In the genomic region with DNA sequence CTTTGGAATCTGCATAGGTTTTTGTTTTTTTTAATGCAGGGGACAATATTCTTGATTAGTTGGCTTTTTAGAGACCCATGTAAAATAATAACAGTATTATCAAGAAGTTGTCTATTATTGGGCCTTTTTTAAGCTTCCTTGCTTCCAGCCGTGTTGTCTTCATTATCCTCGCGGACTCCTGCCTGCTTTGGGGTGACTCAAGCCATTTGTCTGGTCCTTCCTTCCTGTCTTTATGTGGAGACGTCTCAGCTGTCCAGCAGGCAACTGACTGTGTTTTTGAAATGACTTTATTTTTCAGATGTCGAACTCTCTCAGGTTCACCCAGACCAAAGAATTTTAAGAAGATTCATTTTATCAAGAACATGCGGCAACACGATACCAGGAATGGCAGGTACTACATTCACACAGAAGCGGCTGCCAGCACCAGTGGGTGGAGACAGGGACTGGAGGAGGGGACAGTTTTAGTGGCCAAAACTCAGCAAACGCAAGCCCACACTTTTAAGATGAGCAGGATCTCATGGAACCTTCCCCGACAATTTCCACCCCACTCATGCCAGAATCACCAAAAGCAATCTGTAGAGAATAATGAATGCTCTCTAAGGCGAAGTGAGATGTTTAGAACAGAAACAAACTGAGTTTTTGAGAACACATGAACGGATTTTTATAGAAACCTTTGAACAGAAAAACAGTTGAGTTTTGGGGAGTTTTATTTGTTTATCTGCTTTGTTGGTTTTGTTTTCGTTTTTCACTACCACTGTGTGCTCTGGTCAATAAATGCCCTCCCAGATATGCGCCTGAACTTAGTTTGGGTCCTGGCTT, we compare ENCODE assay signal across 14 cellular contexts. TPM values are rescaled to one million over a fixed set of nuclear protein-coding genes. Genes with fewer than 3 reads are reported as not detected.
DNase-seq lines count a peak whose midpoint lies in the region; ATAC-seq and TF ChIP-seq lines count a peak whose summit lies in the region.
"Had no signal": no experiment of that assay in that cellular context is flagged by ENCODE, and none has a peak within 500 bp of the region (broad histone marks: within the 10 kb centered on the region; RNA-seq: fewer than 3 reads in every experiment).

No MANE protein-coding gene starts in this region.

- no peaks in the 10 kb centered on the region for H3K9me3 Mint-ChIP-seq in type B pancreatic cell
- H3K9me3 Mint-ChIP-seq: activated T-cell treated with anti-CD3 and anti-CD28 coated beads, Interleukin-2, amount 50 U/mL, for 72 hours had no signal

- H3K36me3 Mint-ChIP-seq in type B pancreatic cell = peaks cover 9% of the 10 kb centered on the region

- H3K27ac Mint-ChIP-seq in type B pancreatic cell = peak overlapping the region; percentile 8
- H3K27ac Mint-ChIP-seq: activated T-cell treated with anti-CD3 and anti-CD28 coated beads, Interleukin-2, amount 50 U/mL, for 72 hours had no signal

- H3K4me3 ChIP-seq in dorsolateral prefrontal cortex = no peak overlapping the region
- H3K4me3 ChIP-seq in left lung = no peak overlapping the region
- no peak overlapping the region for H3K4me3 ChIP-seq in coronary artery
- H3K4me3 ChIP-seq: cardiac muscle cell, SJCRH30 had no signal

- ATAC-seq in left lung (no peak), HG03378 (IDR thresholded peaks at IDR 0.05; ENCODE audit: unreplicated experiment) (no peak)
- ATAC-seq: activated CD4-positive, CD25-positive, alpha-beta regulatory T cell treated with anti-CD3 and anti-CD28 coated beads, Interleukin-2, amount 50 U/mL, for 24 hours; activated T-cell treated with anti-CD3 and anti-CD28 coated beads, Interleukin-2, amount 50 U/mL, for 72 hours had no signal

- intact Hi-C loops in dorsolateral prefrontal cortex (cut with DNase I) = no loop called here
- intact Hi-C loops in left lung (cut with DNase I) = no loop called here

- peaks cover 44% of the 10 kb centered on the region for H3K4me1 Mint-ChIP-seq in type B pancreatic cell (ENCODE audit: unreplicated experiment)

- H3K27me3 Mint-ChIP-seq in type B pancreatic cell = no peaks in the 10 kb centered on the region

- TF ChIP-seq CTCF in dorsolateral prefrontal cortex (IDR thresholded peaks at IDR 0.05 in 54 of 56, conservative IDR thresholded peaks at IDR 0.05 in 2 of 56; ENCODE audit: low read depth in 1 of 56, partially characterized antibody in 56 of 56) (no peak), left lung (IDR thresholded peaks at IDR 0.05) (no peak), type B pancreatic cell (conservative IDR thresholded peaks at IDR 0.05) (no peak), coronary artery (IDR thresholded peaks at IDR 0.05) (no peak)

- peak overlapping the region in 39 of 59 donors; percentile 1 to 76 (median 39) for H3K27ac ChIP-seq in dorsolateral prefrontal cortex
- H3K27ac ChIP-seq in left lung = peak overlapping the region; percentile 18 to 62
- H3K27ac ChIP-seq in coronary artery = peak overlapping the region in 1 of 2 donors; percentile 17
- H3K27ac ChIP-seq: cardiac muscle cell, HL-60, SJCRH30 had no signal

- no peaks in the 10 kb centered on the region for H3K9me3 ChIP-seq in left lung
- H3K9me3 ChIP-seq: SJCRH30 had no signal

- peak overlapping the region; percentile 33 for H3K4me3 Mint-ChIP-seq in type B pancreatic cell
- H3K4me3 Mint-ChIP-seq: activated T-cell treated with anti-CD3 and anti-CD28 coated beads, Interleukin-2, amount 50 U/mL, for 72 hours had no signal

- H3K27me3 ChIP-seq in dorsolateral prefrontal cortex (peaks cover 0 to 5% (median 0%) of the 10 kb centered on the region in 45 donors), left lung (no peaks in the 10 kb centered on the region)
- H3K27me3 ChIP-seq: cardiac muscle cell, SJCRH30 had no signal

- DNase-seq in LHCN-M2 (ENCODE audit: low read depth) (peak; percentile 46), dorsolateral prefrontal cortex (no peak), left lung (no peak), type B pancreatic cell (ENCODE audit: extremely low spot score, unreplicated experiment) (no peak), NCI-H187 (lab: John Stamatoyannopoulos, UW) (no peak), coronary artery (ENCODE audit: low spot score) (no peak)
- DNase-seq: activated T-cell treated with anti-CD3 and anti-CD28 coated beads, Interleukin-2, amount 50 U/mL, for 72 hours; NCI-H1092; NCI-H526 treated with DMSO at 0.1 percent for 48 hours; SJCRH30 had no signal

- H3K36me3 ChIP-seq in left lung = no peaks in the 10 kb centered on the region
- H3K36me3 ChIP-seq: cardiac muscle cell, SJCRH30 had no signal

- H3K4me1 ChIP-seq in left lung = peaks cover 10 to 17% of the 10 kb centered on the region in 2 donors

RNA-seq across cellular contexts. Expression of a gene that starts 59.1 kb away (rescaled TPM):
- total RNA-seq in LHCN-M2 (2014; rRNA removed) (7.1 and 8.3 TPM in 2 replicates), dorsolateral prefrontal cortex (100 to 1,000 TPM in 9 of 120 experiments, 10 to 100 TPM in 111; 16.0 to 158 (median 62.6) TPM), left lung (10 to 100 TPM; 21.9 to 35.4 TPM), type B pancreatic cell (ENCODE audit: low replicate concordance) (11.4 and 31.1 TPM in 2 replicates)
- 6.6 TPM for polyA plus RNA-seq in LHCN-M2 (2012)
